In the genomic region with DNA sequence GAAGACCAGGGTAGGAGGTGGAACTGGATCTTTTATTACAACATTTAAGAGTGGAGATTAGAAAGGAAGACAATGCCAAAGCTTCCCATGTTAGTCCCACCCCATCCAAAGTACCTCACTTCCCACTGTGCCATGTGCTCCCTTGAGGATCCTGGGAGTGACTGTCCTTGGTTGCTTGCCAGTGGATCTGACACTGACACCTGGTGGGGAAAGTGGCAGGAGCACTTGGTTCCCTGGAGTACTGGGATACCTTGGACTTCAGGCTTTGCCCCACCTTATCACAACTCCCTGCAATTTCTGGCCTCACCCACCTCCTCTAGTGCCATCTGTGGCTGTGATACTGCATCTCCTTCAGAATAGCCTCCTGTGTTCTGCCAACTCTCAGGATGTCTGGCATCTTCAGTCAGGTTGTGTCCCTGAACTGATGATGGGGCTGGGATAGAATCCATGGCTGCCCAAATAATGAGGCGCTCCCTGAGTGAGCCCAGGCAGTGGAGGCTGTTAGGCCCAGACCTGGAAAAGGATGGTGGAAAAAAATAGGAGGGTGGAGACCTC, we compare ENCODE assay signal across 1 cellular context.
TF ChIP-seq lines count a peak whose summit lies in the region.

No MANE protein-coding gene starts in this region.

TF ChIP-seq in endothelial cell of umbilical vein, 7 proteins besides CTCF, POLR2A, EP300 and RAD21 (continued from another document):
- TF ChIP-seq, protein P1, sequence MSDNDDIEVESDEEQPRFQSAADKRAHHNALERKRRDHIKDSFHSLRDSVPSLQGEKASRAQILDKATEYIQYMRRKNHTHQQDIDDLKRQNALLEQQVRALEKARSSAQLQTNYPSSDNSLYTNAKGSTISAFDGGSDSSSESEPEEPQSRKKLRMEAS (IDR thresholded peaks at IDR 0.05; ENCODE audit: insufficient read depth, insufficient read length) = no peak
- TF ChIP-seq EZH2 (IDR thresholded peaks at IDR 0.05; ENCODE audit: borderline replicate concordance, low read depth, low read length, severe bottlenecking) (no peak), JUN (IDR thresholded peaks at IDR 0.05; ENCODE audit: borderline replicate concordance, insufficient read depth, insufficient read length, low read depth) (no peak), GATA2 (IDR thresholded peaks at IDR 0.05; ENCODE audit: insufficient read depth, insufficient read length, low read depth, low read length) (no peak), FOS (IDR thresholded peaks at IDR 0.05; ENCODE audit: borderline replicate concordance, insufficient read depth, low read length) (no peak)
